13 cellular contexts compared by ENCODE assay signal in genomic region chr2:197575987-197576386, GRCh38.
DNase-seq lines count a peak whose midpoint lies in the region; ATAC-seq and TF ChIP-seq lines count a peak whose summit lies in the region.
"Had no signal": no experiment of that assay in that cellular context is flagged by ENCODE, and none has a peak within 500 bp of the region (broad histone marks: within the 10 kb centered on the region; RNA-seq: fewer than 3 reads in every experiment).

No MANE protein-coding gene starts in this region.

- POLR2A ChIA-PET in GM10248 (lab: Yijun Ruan, JAX), result no interaction called here

- ATAC-seq in omental fat pad (ENCODE audit: low FRiP score), result peak; percentile 97

- H3K4me3 ChIP-seq in adrenal gland, result no peak overlapping the region

- H3K9me3 ChIP-seq in adrenal gland (replicated peaks in 1 of 3), result peaks cover 0 to 7% (median 0%) of the 10 kb centered on the region in 3 donors

- peak overlapping the region in 3 of 5 donors; percentile 6 to 39 (median 17) for H3K27ac ChIP-seq in adrenal gland

- H3K4me1 ChIP-seq in adrenal gland (replicated peaks in 1 of 2), result peaks cover 0 to 18% of the 10 kb centered on the region in 2 donors

- no peak for TF ChIP-seq POLR2A in adrenal gland (IDR thresholded peaks at IDR 0.05)

- CTCF ChIA-PET in GM10248 (lab: Yijun Ruan, JAX), result interaction anchor here (1.1 to 1.3 kb wide), 4 partner anchors 14 to 462 kb away, joined by 3 to 4 read pairs (median 3); partner anchors contain the start of genes HSPD1 and HSPE1

- H3K27me3 ChIP-seq in adrenal gland, result no peaks in the 10 kb centered on the region

- H3K36me3 ChIP-seq in adrenal gland (replicated peaks in 1 of 2), result peaks cover 0 to 3% of the 10 kb centered on the region in 2 donors

- intact Hi-C loops in adrenal gland (cut with DNase I), result no loop called here

- DNase-seq in EL (peak; percentile 13), adrenal gland (peak in 2 of 7 donors; percentile 27 to 47), fibroblast of the conjunctiva (ENCODE audit: low read depth) (peak; percentile 23), omental fat pad (ENCODE audit: low spot score) (peak; percentile 37), NCI-H526 treated with DMSO at 0.1 percent for 48 hours (lab: John Stamatoyannopoulos, UW) (no peak), GM10248 (ENCODE audit: extremely low spot score) (no peak), NOMO-1 treated with DMSO at 0.1 percent for 48 hours (lab: John Stamatoyannopoulos, UW; ENCODE audit: unreplicated experiment) (no peak)
- no peak for DNase-seq in activated naive CD4-positive, alpha-beta T cell treated with anti-CD3 and anti-CD28 coated beads, Interleukin-2, amount 50 U/mL, for 16 hours
- DNase-seq: activated naive CD4-positive, alpha-beta T cell treated with anti-CD3 and anti-CD28 coated beads for 36 hours; cerebellar nuclear complex; NCI-H1694 treated with DMSO at 0.1 percent for 48 hours; SIG-M5; stimulated activated CD4-positive, alpha-beta T cell treated with anti-CD3 and anti-CD28 coated beads, Interleukin-2, amount 100 ng/mL, for 48 hours had no signal

- WGBS in adrenal gland, 4 donors, result 80 to 100% (median 93%) methylated on average over 2 of the region's 2 CpGs

- TF ChIP-seq CTCF in adrenal gland (IDR thresholded peaks at IDR 0.05) (no peak), omental fat pad (IDR thresholded peaks at IDR 0.05) (no peak), GM10248 (IDR thresholded peaks at IDR 0.05; ENCODE audit: control extremely low read depth, extremely low read depth, low read depth, missing control alignments) (no peak)

Comparison
In these comparisons a context has a peak if more than half of its experiments do, and no peak if none do; other contexts are left out.
1. DNase-seq: peak in EL (single experiment), fibroblast of the conjunctiva (single experiment) and omental fat pad (single experiment); none in activated naive CD4-positive, alpha-beta T cell treated with anti-CD3 and anti-CD28 coated beads, Interleukin-2, amount 50 U/mL, for 16 hours (single experiment), NCI-H526 treated with DMSO at 0.1 percent for 48 hours (single experiment), GM10248 (single experiment) and NOMO-1 treated with DMSO at 0.1 percent for 48 hours (single experiment).